Comparison of ENCODE assay signal across 8 cellular contexts in the genomic region with DNA sequence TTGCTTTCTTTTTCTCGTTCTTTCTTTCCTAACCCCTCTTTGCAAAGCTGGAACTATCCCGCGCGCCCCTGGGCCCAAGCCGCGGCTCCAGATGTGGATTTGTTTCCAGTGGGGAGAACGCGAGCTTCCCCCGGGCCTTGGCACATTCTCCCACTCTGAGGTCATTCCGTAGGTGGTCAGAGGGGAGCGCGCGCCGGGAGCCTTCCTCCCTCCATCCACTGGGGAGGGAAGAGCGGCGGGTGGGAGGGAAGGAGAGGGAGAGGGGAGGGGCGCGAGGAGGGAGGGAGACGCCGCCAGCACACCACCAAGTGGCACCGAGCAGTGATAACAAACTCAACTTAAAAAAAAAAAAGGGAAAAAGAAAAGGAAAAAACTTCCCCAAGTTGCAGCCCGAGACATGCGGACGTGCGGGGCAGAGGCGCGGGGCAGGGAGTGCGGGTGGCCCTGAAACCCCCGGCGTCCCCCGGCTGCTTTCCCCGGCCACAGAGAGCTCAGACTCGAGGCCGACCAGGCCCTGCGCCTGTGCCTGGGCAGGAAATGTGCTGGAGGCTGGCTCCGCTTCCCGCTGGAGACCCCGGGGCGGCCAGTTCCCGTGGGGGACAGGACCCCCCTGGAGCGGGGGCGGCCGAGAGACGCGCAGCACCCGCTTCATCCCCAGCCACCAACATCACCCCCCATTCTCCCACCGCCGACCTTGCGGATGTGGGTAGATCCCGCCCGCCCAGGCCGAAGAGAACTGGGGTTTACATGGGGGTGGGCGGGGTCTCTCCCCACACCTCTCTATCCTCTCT. TPM values are rescaled to one million over a fixed set of nuclear protein-coding genes. Genes with fewer than 3 reads are reported as not detected.
DNase-seq lines count a peak whose midpoint lies in the region; ATAC-seq lines count a peak whose summit lies in the region.

No MANE protein-coding gene starts in this region.

- H3K27ac ChIP-seq in CD8-positive, alpha-beta memory T cell (ENCODE audit: low read depth, low read length) = peak overlapping the region; percentile 76
- peak overlapping the region; percentile 96 for H3K27ac ChIP-seq in SJSA1

- H3K9me3 Mint-ChIP-seq in CD8-positive, alpha-beta memory T cell = no peaks in the 10 kb centered on the region

- DNase-seq in CD8-positive, alpha-beta memory T cell = peak in 4 of 5 donors; percentile 24 to 66 (median 36)
- DNase-seq in HK-2 (ENCODE audit: unreplicated experiment) = peak; percentile 88
- peak; percentile 85 to 92 for DNase-seq in SJSA1 (ENCODE audit: low read depth in 1 of 2, low spot score in 2 of 2)
- DNase-seq in brain pericyte (ENCODE audit: low read depth, low spot score) = peak; percentile 52
- DNase-seq in putamen (ENCODE audit: low spot score) = peak; percentile 75
- no peak for DNase-seq in NCI-H1048 (lab: John Stamatoyannopoulos, UW)

- peak overlapping the region; percentile 67 for H3K4me3 ChIP-seq in CD8-positive, alpha-beta memory T cell (ENCODE audit: low read length)
- H3K4me3 ChIP-seq in SJSA1 = peak overlapping the region; percentile 52
- peak overlapping the region; percentile 62 for H3K4me3 ChIP-seq in iPS-15b (ENCODE audit: low read depth, low read length)

- H3K36me3 ChIP-seq in CD8-positive, alpha-beta memory T cell (ENCODE audit: insufficient read depth, low read length) = no peaks in the 10 kb centered on the region
- H3K36me3 ChIP-seq in SJSA1 = no peaks in the 10 kb centered on the region; the same call in 1 of the 2 replicates
- H3K36me3 ChIP-seq in iPS-15b (ENCODE audit: control insufficient read depth, insufficient read depth, low read length) = no peaks in the 10 kb centered on the region

- peaks cover 4% of the 10 kb centered on the region for H3K27me3 ChIP-seq in CD8-positive, alpha-beta memory T cell (ENCODE audit: insufficient read depth, low read length, poor library complexity, severe bottlenecking)
- H3K27me3 ChIP-seq in SJSA1 (replicated peaks) (no peaks in the 10 kb centered on the region), iPS-15b (ENCODE audit: control insufficient read depth, insufficient read depth, low read length) (peaks cover 51% of the 10 kb centered on the region)

- peak overlapping the region; percentile 88 to 98 (median 91) for H3K4me3 Mint-ChIP-seq in CD8-positive, alpha-beta memory T cell

- no peaks in the 10 kb centered on the region for H3K9me3 ChIP-seq in CD8-positive, alpha-beta memory T cell (ENCODE audit: low read length)
- no peaks in the 10 kb centered on the region for H3K9me3 ChIP-seq in SJSA1 (replicated peaks)
- H3K9me3 ChIP-seq in iPS-15b (ENCODE audit: control insufficient read depth, insufficient read depth, low read length) = no peaks in the 10 kb centered on the region

- POLR2A ChIA-PET in CD8-positive, alpha-beta memory T cell (lab: Charles Lee) = interaction anchor here (0.7 to 4.9 kb wide), 9 partner anchors 36 to 563 kb away, joined by 3 to 36 read pairs (median 4); no protein-coding TSS in a partner anchor

- peaks cover 0 to 10% (median 0%) of the 10 kb centered on the region in 3 donors for H3K36me3 Mint-ChIP-seq in CD8-positive, alpha-beta memory T cell

- peak overlapping the region; percentile 47 to 96 (median 89) for H3K27ac Mint-ChIP-seq in CD8-positive, alpha-beta memory T cell

- no peak for ATAC-seq in GM18907 (IDR thresholded peaks at IDR 0.05; ENCODE audit: unreplicated experiment)

- H3K4me1 ChIP-seq in CD8-positive, alpha-beta memory T cell (ENCODE audit: insufficient read depth, low read length) = no peaks in the 10 kb centered on the region
- H3K4me1 ChIP-seq in SJSA1 (replicated peaks) = peaks cover 38% of the 10 kb centered on the region
- H3K4me1 ChIP-seq in iPS-15b (ENCODE audit: control insufficient read depth, insufficient read depth, low read length) = peaks cover 7% of the 10 kb centered on the region

- H3K9ac ChIP-seq in iPS-15b (ENCODE audit: low read depth, low read length) = peak overlapping the region; percentile 54

- peaks cover 4 to 12% of the 10 kb centered on the region in 2 donors for H3K27me3 Mint-ChIP-seq in CD8-positive, alpha-beta memory T cell

- CTCF ChIA-PET in CD8-positive, alpha-beta memory T cell (lab: Charles Lee) = interaction anchor here (0.6 to 8.8 kb wide), 33 partner anchors 8 to 468 kb away, joined by 3 to 122 read pairs (median 6); a partner anchor contains a TSS

- peaks cover 9 to 24% (median 9%) of the 10 kb centered on the region in 3 donors for H3K4me1 Mint-ChIP-seq in CD8-positive, alpha-beta memory T cell

RNA-seq across cellular contexts. Expression of a gene that starts 3.1 kb away (rescaled TPM):
- total RNA-seq in CD8-positive, alpha-beta memory T cell = 1 to 10 TPM; 2.8 to 3.0 TPM
- 0.16 TPM for polyA plus RNA-seq in CD8-positive, alpha-beta memory T cell
- 6.7 and 8.8 TPM in 2 replicates for total RNA-seq in SJSA1 (2014; rRNA removed; shearing (Covaris generic))
